ENCODE assay signal across 1 cellular context in genomic region chr9:36064448-36065037, GRCh38.
A peak's percentile ranks its signal among the peaks of the same experiment; 100 is the strongest.
TF ChIP-seq lines count a peak whose summit lies in the region.

No MANE protein-coding gene starts in this region.

TF ChIP-seq in endothelial cell of umbilical vein, 7 proteins besides CTCF, POLR2A, EP300 and RAD21:
- no peak for TF ChIP-seq MAX (IDR thresholded peaks at IDR 0.05; ENCODE audit: insufficient read depth, insufficient read length)
- peak; percentile 12 for TF ChIP-seq FOS (IDR thresholded peaks at IDR 0.05; ENCODE audit: borderline replicate concordance, insufficient read depth, low read length)
